In the genomic region with DNA sequence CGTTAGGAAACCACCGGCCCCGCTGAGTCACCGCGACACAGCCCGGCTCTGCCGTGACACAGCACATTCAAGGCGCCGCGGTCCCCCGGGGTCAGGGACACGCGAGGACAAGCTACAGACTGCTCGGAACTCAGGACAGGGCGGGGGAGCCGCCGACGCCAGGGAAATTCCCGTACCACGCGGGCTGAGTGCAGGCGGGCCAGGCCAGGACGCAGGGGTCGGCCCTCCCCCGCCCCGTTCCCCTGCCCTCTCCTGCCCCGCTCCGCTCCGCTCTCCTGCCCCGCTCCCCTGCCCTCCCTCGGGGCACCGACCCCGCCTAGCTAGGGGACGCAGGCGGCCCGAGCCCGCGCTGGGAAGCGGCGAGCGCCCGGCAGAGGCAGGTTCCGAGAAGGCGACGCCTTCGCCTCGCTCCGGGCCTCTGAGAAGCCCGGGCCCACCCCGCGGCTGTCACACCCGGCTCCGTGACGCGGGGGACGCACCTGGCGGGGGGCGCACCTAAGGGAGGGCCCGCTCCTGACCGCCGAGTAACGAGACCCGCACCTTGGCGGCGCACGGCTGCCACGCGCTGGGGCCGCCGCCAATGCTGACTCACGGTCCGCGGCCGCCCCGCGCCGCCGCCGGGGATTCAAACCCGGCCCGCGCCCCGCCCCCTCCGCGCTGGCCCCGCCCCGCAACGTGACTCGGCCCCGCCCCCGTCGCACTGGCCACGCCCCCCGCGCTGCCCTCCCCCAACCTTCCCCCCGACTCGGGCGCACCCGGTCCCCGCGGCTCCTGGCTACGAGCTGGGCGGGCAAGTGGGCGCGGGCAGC, we compare ENCODE assay signal across 1 cellular context.
TF ChIP-seq lines count a peak whose summit lies in the region.

No MANE protein-coding gene starts in this region.

TF ChIP-seq in HEK293, 187 proteins besides CTCF, POLR2A, EP300 and RAD21 (continued from another document and continues in another):
- TF ChIP-seq ZBTB26 (tag by site-specific recombination; optimal IDR thresholded peaks at IDR 0.05): peak; percentile 80
- TF ChIP-seq ZNF791 (tag by site-specific recombination; IDR thresholded peaks at IDR 0.05): no peak
- TF ChIP-seq, protein P1, sequence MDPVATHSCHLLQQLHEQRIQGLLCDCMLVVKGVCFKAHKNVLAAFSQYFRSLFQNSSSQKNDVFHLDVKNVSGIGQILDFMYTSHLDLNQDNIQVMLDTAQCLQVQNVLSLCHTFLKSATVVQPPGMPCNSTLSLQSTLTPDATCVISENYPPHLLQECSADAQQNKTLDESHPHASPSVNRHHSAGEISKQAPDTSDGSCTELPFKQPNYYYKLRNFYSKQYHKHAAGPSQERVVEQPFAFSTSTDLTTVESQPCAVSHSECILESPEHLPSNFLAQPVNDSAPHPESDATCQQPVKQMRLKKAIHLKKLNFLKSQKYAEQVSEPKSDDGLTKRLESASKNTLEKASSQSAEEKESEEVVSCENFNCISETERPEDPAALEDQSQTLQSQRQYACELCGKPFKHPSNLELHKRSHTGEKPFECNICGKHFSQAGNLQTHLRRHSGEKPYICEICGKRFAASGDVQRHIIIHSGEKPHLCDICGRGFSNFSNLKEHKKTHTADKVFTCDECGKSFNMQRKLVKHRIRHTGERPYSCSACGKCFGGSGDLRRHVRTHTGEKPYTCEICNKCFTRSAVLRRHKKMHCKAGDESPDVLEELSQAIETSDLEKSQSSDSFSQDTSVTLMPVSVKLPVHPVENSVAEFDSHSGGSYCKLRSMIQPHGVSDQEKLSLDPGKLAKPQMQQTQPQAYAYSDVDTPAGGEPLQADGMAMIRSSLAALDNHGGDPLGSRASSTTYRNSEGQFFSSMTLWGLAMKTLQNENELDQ (tag by site-specific recombination; IDR thresholded peaks at IDR 0.05; ENCODE audit: low read depth): no peak
- peak; percentile 62 for TF ChIP-seq KLF1 (tag by site-specific recombination; IDR thresholded peaks at IDR 0.05)
- TF ChIP-seq ZNF560 (tag by site-specific recombination; IDR thresholded peaks at IDR 0.05; ENCODE audit: borderline replicate concordance): no peak
- TF ChIP-seq HOXC10 (CRISPR knock-in tag; IDR thresholded peaks at IDR 0.05): 0 out of 2 replicates have a peak, but pooled peaks have one; percentile 30
- no peak for TF ChIP-seq ZNF623 (tag by site-specific recombination; IDR thresholded peaks at IDR 0.05)
- TF ChIP-seq ZNF768 (tag by site-specific recombination; IDR thresholded peaks at IDR 0.05): no peak
- TF ChIP-seq ZXDB (tag by site-specific recombination; IDR thresholded peaks at IDR 0.05): peak; percentile 78
- TF ChIP-seq YY1 (tag by site-specific recombination; IDR thresholded peaks at IDR 0.05): no peak; the same call in 1 of the 2 replicates
- TF ChIP-seq PRDM4 (tag by site-specific recombination; IDR thresholded peaks at IDR 0.05): peak; percentile 51; the same call in 1 of the 2 replicates
- no peak for TF ChIP-seq ZNF302 (tag by site-specific recombination; IDR thresholded peaks at IDR 0.05; ENCODE audit: low read depth)
- TF ChIP-seq ZNF112 (tag by site-specific recombination; IDR thresholded peaks at IDR 0.05): no peak
- TF ChIP-seq KLF8 (tag by site-specific recombination; IDR thresholded peaks at IDR 0.05): peak; percentile 74; the same call in 1 of the 2 replicates
- TF ChIP-seq ZNF776 (tag by site-specific recombination; IDR thresholded peaks at IDR 0.05; ENCODE audit: borderline replicate concordance): no peak
- no peak for TF ChIP-seq ZNF132 (tag by site-specific recombination; IDR thresholded peaks at IDR 0.05; ENCODE audit: borderline replicate concordance)
- TF ChIP-seq, protein P2, sequence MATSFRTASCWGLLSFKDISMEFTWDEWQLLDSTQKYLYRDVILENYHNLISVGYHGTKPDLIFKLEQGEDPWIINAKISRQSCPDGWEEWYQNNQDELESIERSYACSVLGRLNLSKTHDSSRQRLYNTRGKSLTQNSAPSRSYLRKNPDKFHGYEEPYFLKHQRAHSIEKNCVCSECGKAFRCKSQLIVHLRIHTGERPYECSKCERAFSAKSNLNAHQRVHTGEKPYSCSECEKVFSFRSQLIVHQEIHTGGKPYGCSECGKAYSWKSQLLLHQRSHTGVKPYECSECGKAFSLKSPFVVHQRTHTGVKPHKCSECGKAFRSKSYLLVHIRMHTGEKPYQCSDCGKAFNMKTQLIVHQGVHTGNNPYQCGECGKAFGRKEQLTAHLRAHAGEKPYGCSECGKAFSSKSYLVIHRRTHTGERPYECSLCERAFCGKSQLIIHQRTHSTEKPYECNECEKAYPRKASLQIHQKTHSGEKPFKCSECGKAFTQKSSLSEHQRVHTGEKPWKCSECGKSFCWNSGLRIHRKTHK (tag by site-specific recombination; IDR thresholded peaks at IDR 0.05): no peak
- peak; percentile 65; the same call in 1 of the 2 replicates for TF ChIP-seq ZNF501 (tag by site-specific recombination; IDR thresholded peaks at IDR 0.05)
- TF ChIP-seq, protein P3, sequence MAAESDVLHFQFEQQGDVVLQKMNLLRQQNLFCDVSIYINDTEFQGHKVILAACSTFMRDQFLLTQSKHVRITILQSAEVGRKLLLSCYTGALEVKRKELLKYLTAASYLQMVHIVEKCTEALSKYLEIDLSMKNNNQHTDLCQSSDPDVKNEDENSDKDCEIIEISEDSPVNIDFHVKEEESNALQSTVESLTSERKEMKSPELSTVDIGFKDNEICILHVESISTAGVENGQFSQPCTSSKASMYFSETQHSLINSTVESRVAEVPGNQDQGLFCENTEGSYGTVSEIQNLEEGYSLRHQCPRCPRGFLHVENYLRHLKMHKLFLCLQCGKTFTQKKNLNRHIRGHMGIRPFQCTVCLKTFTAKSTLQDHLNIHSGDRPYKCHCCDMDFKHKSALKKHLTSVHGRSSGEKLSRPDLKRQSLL (tag by site-specific recombination; IDR thresholded peaks at IDR 0.05): no peak
- 0 out of 2 replicates have a peak, but pooled peaks have one; percentile 33 for TF ChIP-seq ZBTB20 (tag by site-specific recombination; IDR thresholded peaks at IDR 0.05)
- TF ChIP-seq, protein P4, sequence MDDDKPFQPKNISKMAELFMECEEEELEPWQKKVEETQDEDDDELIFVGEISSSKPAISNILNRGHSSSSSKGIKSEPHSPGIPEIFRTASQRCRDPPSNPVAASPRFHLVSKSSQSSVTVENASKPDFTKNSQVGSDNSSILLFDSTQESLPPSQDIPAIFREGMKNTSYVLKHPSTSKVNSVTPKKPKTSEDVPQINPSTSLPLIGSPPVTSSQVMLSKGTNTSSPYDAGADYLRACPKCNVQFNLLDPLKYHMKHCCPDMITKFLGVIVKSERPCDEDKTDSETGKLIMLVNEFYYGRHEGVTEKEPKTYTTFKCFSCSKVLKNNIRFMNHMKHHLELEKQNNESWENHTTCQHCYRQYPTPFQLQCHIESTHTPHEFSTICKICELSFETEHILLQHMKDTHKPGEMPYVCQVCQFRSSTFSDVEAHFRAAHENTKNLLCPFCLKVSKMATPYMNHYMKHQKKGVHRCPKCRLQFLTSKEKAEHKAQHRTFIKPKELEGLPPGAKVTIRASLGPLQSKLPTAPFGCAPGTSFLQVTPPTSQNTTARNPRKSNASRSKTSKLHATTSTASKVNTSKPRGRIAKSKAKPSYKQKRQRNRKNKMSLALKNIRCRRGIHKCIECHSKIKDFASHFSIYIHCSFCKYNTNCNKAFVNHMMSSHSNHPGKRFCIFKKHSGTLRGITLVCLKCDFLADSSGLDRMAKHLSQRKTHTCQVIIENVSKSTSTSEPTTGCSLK (tag by site-specific recombination; IDR thresholded peaks at IDR 0.05): no peak
- no peak for TF ChIP-seq MEIS1 (CRISPR knock-in tag; IDR thresholded peaks at IDR 0.05; ENCODE audit: borderline replicate concordance)
- TF ChIP-seq ZNF658 (tag by site-specific recombination; IDR thresholded peaks at IDR 0.05): no peak
- peak; percentile 61 for TF ChIP-seq ZFHX2 (tag by site-specific recombination; conservative IDR thresholded peaks at IDR 0.05)
- peak; percentile 44; the same call in 1 of the 2 replicates for TF ChIP-seq ZBTB1 (tag by site-specific recombination; IDR thresholded peaks at IDR 0.05)
- TF ChIP-seq PRDM2 (tag by site-specific recombination; IDR thresholded peaks at IDR 0.05; ENCODE audit: borderline replicate concordance): no peak
- TF ChIP-seq TCF7L2 (IDR thresholded peaks at IDR 0.05; ENCODE audit: borderline replicate concordance, low read depth, low read length): no peak
- TF ChIP-seq HOXA7 (CRISPR knock-in tag; IDR thresholded peaks at IDR 0.05; ENCODE audit: borderline replicate concordance): no peak
- TF ChIP-seq ZFP41 (tag by site-specific recombination; IDR thresholded peaks at IDR 0.05; ENCODE audit: borderline replicate concordance): no peak
- no peak for TF ChIP-seq ZNF510 (tag by site-specific recombination; IDR thresholded peaks at IDR 0.05; ENCODE audit: insufficient replicate concordance)
- no peak for TF ChIP-seq ZNF530 (tag by site-specific recombination; IDR thresholded peaks at IDR 0.05; ENCODE audit: low read depth)
- TF ChIP-seq TRIM28 (IDR thresholded peaks at IDR 0.05; ENCODE audit: borderline replicate concordance, low read length): no peak
- TF ChIP-seq ZNF707 (tag by site-specific recombination; IDR thresholded peaks at IDR 0.05): no peak
- TF ChIP-seq EGR2 (tag by site-specific recombination; IDR thresholded peaks at IDR 0.05; ENCODE audit: low read depth): no peak
- no peak for TF ChIP-seq ZNF23 (tag by site-specific recombination; IDR thresholded peaks at IDR 0.05; ENCODE audit: borderline replicate concordance)
- TF ChIP-seq ZNF10 (tag by site-specific recombination; IDR thresholded peaks at IDR 0.05): no peak
- peak; percentile 52; the same call in 1 of the 2 replicates for TF ChIP-seq ZBTB48 (tag by site-specific recombination; IDR thresholded peaks at IDR 0.05)
- TF ChIP-seq ZSCAN30 (tag by site-specific recombination; IDR thresholded peaks at IDR 0.05): peak; percentile 75
- no peak for TF ChIP-seq FEZF1 (tag by site-specific recombination; IDR thresholded peaks at IDR 0.05)
- peak; percentile 77; the same call in 1 of the 2 replicates for TF ChIP-seq SP7 (tag by site-specific recombination; IDR thresholded peaks at IDR 0.05)
